In the genomic region with DNA sequence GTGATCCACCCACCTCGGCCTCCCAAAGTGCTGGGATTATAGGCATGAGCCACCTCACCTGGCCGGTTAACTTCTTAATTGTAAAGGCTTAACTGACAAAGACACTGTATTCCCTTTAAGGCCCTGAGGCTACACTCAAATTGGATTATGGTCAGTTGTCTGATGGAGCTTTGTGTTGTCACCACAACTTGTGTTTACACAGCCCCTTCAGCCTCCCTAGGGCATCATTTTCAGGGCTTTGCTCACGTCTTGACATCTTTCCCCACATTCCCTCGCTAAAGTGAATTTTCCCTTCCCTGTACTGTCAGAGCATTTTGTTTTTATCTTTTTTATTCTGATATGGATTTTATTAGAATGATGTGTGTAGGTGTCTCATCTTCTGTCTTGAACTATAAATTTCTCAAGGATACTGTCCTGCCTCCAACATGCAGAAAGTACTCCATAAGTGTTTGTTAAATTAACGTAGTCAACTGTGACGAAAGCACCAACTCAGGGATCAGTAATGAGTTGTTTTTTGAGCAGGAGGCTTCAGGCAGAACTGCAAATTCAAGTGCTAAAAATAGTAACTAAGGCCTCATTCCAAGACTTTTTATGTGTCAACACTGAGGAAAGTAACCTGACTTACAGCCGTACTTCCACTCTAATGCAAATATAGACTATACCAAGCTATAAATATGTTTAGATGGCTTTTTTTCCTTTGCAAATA, we compare ENCODE assay signal across 10 cellular contexts.
DNase-seq lines count a peak whose midpoint lies in the region; ATAC-seq and TF ChIP-seq lines count a peak whose summit lies in the region.
"Had no signal": no experiment of that assay in that cellular context is flagged by ENCODE, and none has a peak within 500 bp of the region (broad histone marks: within the 10 kb centered on the region; RNA-seq: fewer than 3 reads in every experiment).

No MANE protein-coding gene starts in this region.

- in situ Hi-C loops in transverse colon (cut with MboI; ENCODE audit: low pct_ligation_motif_present in 1 of 4, low pct_unique_long_range_greater_than_20kb in 1 of 4, low sequenced_read_pairs in 3 of 4) = loop anchor here in 1 of 4 donors (25.0 kb wide), 1 partner anchor 164 kb away; no protein-coding TSS in a partner anchor

- H3K27me3 ChIP-seq in lung (ENCODE audit: control insufficient read depth, insufficient read depth) = no peaks in the 10 kb centered on the region
- no peaks in the 10 kb centered on the region for H3K27me3 ChIP-seq in uterus
- no peaks in the 10 kb centered on the region for H3K27me3 ChIP-seq in transverse colon

- H3K9me3 ChIP-seq in lung (ENCODE audit: control insufficient read depth in 2 of 2, insufficient read depth in 1 of 2, low read length in 1 of 2) = no peaks in the 10 kb centered on the region
- H3K9me3 ChIP-seq in uterus = no peaks in the 10 kb centered on the region
- H3K9me3 ChIP-seq in transverse colon = no peaks in the 10 kb centered on the region

- DNase-seq in M059J (ENCODE audit: low read depth) (peak; percentile 77), caudate nucleus (lab: John Stamatoyannopoulos, UW) (peak in 1 of 61 donors; percentile 12), lung (ENCODE audit: low spot score) (no peak), uterus (no peak), transverse colon (no peak), T-helper 1 cell (no peak), retina (no peak)
- DNase-seq: activated CD4-positive, alpha-beta T cell treated with anti-CD3 and anti-CD28 coated beads for 48 hours; stimulated activated CD4-positive, alpha-beta T cell treated with anti-CD3 and anti-CD28 coated beads, Interleukin-2, amount 100 ng/mL, for 24 hours had no signal

- H3K4me1 ChIP-seq in lung (ENCODE audit: control insufficient read depth in 2 of 2, insufficient read depth in 2 of 2, low read length in 2 of 2) (peaks cover 0 to 3% of the 10 kb centered on the region in 2 donors), uterus (no peaks in the 10 kb centered on the region), transverse colon (peaks cover 0 to 6% (median 0%) of the 10 kb centered on the region in 4 donors)

- no peak for TF ChIP-seq POLR2A in uterus (IDR thresholded peaks at IDR 0.05)
- TF ChIP-seq POLR2A in transverse colon (IDR thresholded peaks at IDR 0.05) = no peak

- 66 to 80% methylated on average over 7 of the region's 7 CpGs for WGBS in lung, 2 donors
- 67 to 71% methylated on average over 6 to 7 of the region's 7 CpGs for WGBS in transverse colon (ENCODE audit: low coverage in 1 of 2), 2 donors

- H3K27ac ChIP-seq in caudate nucleus (ENCODE audit: low read depth, low read length) (peak overlapping the region; percentile 42), lung (ENCODE audit: low read depth in 1 of 2, low read length in 1 of 2) (peak overlapping the region; percentile 23 to 51), uterus (peak overlapping the region; percentile 74 to 86), transverse colon (peak overlapping the region in 1 of 4 donors; percentile 18)

- H3K36me3 ChIP-seq in lung (ENCODE audit: control insufficient read depth in 2 of 2, insufficient read depth in 2 of 2, low read length in 2 of 2) = peaks cover 8 to 13% of the 10 kb centered on the region in 2 donors
- H3K36me3 ChIP-seq in uterus = no peaks in the 10 kb centered on the region
- H3K36me3 ChIP-seq in transverse colon = peaks cover 0 to 18% (median 5%) of the 10 kb centered on the region in 4 donors

- no peak for TF ChIP-seq CTCF in lung (IDR thresholded peaks at IDR 0.05; ENCODE audit: control extremely low read depth, extremely low read depth)
- TF ChIP-seq CTCF in uterus (IDR thresholded peaks at IDR 0.05) = no peak
- no peak for TF ChIP-seq CTCF in transverse colon (IDR thresholded peaks at IDR 0.05)

- H3K4me3 ChIP-seq in lung (no peak overlapping the region), uterus (no peak overlapping the region), transverse colon (no peak overlapping the region)
- H3K4me3 ChIP-seq: GM23338 had no signal

- no peak for ATAC-seq in lung (ENCODE audit: insufficient read depth, low FRiP score)
- ATAC-seq: GM23338 had no signal

- intact Hi-C loops in uterus (cut with DNase I; ENCODE audit: low total_unique reads) = no loop called here
- intact Hi-C loops in transverse colon (cut with DNase I; ENCODE audit: low total_unique reads) = no loop called here

- TF ChIP-seq EP300 in transverse colon (IDR thresholded peaks at IDR 0.05; ENCODE audit: low read depth) = no peak
